Comparison of ENCODE assay signal across 9 cellular contexts in the genomic region with DNA sequence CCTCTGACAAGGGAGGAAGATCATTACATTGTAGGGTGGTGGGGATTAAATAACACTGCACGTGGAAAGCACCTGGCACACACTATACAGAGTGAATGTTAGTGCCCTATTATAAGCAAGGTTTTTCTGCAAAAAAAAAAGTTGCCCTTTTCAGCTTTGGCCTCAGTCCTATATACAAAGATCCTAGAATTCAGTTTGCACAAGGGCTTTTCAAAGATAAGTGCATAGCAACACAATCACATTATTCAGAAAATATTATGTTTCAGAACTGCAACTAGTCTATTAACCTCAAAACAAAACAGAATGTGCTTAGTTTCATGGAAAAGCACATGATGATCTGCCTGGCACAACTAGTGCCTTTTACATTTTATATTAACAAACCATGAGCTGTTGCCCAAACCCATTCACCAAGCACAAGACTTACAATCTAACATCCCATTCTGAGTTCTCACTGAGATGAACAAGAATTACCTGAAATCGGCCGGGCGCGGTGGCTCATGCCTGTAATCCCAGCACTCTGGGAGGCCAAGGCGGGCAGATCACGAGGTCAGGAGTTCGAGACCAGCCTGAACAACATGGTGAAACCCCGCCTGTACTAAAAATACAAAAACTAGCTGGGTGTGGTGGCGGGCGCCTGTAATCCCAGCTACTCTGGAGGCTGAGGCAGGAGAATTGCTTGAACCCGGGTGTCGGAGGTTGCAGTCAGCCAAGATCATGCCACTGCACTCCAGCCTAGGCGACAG. TPM values are rescaled to one million over a fixed set of nuclear protein-coding genes. Genes with fewer than 3 reads are reported as not detected.
DNase-seq lines count a peak whose midpoint lies in the region; ATAC-seq, FAIRE-seq and TF ChIP-seq lines count a peak whose summit lies in the region.
"Had no signal": no experiment of that assay in that cellular context is flagged by ENCODE, and none has a peak within 500 bp of the region (broad histone marks: within the 10 kb centered on the region; RNA-seq: fewer than 3 reads in every experiment).

No MANE protein-coding gene starts in this region.

- H3K9me3 ChIP-seq in Karpas-422 (ENCODE audit: low read length), result no peaks in the 10 kb centered on the region
- H3K9me3 ChIP-seq: gastrocnemius medialis had no signal

- H2AFZ ChIP-seq in Karpas-422 (ENCODE audit: low read length), result no peak overlapping the region

- no peak for ATAC-seq in naive thymus-derived CD8-positive, alpha-beta T cell
- no peak for ATAC-seq in GM19395 (IDR thresholded peaks at IDR 0.05; ENCODE audit: unreplicated experiment)
- no peak for ATAC-seq in HG02642 (IDR thresholded peaks at IDR 0.05; ENCODE audit: poor library complexity, unreplicated experiment)
- ATAC-seq: gastrocnemius medialis had no signal

- peak overlapping the region; percentile 96 for H3K4me2 ChIP-seq in Karpas-422 (ENCODE audit: low read depth, low read length, poor library complexity, severe bottlenecking)

- H3K27me3 Mint-ChIP-seq in Calu3 (ENCODE audit: unreplicated experiment), result no peaks in the 10 kb centered on the region
- H3K27me3 Mint-ChIP-seq in brain, result no peaks in the 10 kb centered on the region
- H3K27me3 Mint-ChIP-seq in naive thymus-derived CD8-positive, alpha-beta T cell, result no peaks in the 10 kb centered on the region

- BruUV-seq in Calu3 (replicated peaks; lab: Mats Ljungman, UMichigan), result no TSS peak

- no peaks in the 10 kb centered on the region for H3K27me3 ChIP-seq in Karpas-422 (ENCODE audit: low read length)
- H3K27me3 ChIP-seq: gastrocnemius medialis had no signal

- peaks cover 12% of the 10 kb centered on the region for H3K36me3 Mint-ChIP-seq in Calu3 (ENCODE audit: insufficient read depth, unreplicated experiment)
- H3K36me3 Mint-ChIP-seq in brain, result peaks cover 4% of the 10 kb centered on the region
- peaks cover 0 to 15% (median 4%) of the 10 kb centered on the region in 3 donors for H3K36me3 Mint-ChIP-seq in naive thymus-derived CD8-positive, alpha-beta T cell

- H4K20me1 ChIP-seq in Karpas-422 (ENCODE audit: insufficient read depth, low read depth, low read length), result no peaks in the 10 kb centered on the region

- no peak overlapping the region for H3K27ac ChIP-seq in Karpas-422 (ENCODE audit: low read length)

- intact Hi-C loops in Calu3 (cut with micrococcal nuclease; ENCODE audit: unreplicated experiment), result loop anchor here (5.0 kb wide), 2 partner anchors 75 to 160 kb away; a partner anchor contains a TSS
- intact Hi-C loops in cardiac septum (cut with DNase I), result no loop called here

- peak overlapping the region; percentile 81; the same call in 1 of the 2 replicates for H3K9ac ChIP-seq in Karpas-422 (ENCODE audit: low read length)

- H3K4me3 ChIP-seq in Karpas-422 (ENCODE audit: low read length), result peak overlapping the region; percentile 97; the same call in 1 of the 2 replicates

- no peaks in the 10 kb centered on the region for H3K9me2 ChIP-seq in Karpas-422 (replicated peaks; ENCODE audit: insufficient read depth, low read length)

- CTCF ChIA-PET in Calu3 (lab: Charles Lee), result interaction anchor here (0.7 kb wide), 1 partner anchor 131 kb away, joined by 4 read pairs; no protein-coding TSS in a partner anchor

- POLR2A ChIA-PET in naive thymus-derived CD8-positive, alpha-beta T cell (lab: Charles Lee), result interaction anchor here (0.7 to 2.9 kb wide), 5 partner anchors 10 to 1797 kb away, joined by 3 to 24 read pairs (median 3); a partner anchor contains a TSS

- H3K27ac Mint-ChIP-seq in Calu3 (ENCODE audit: unreplicated experiment), result no peak overlapping the region
- peak overlapping the region in 4 of 5 experiments; percentile 61 to 79 (median 70) for H3K27ac Mint-ChIP-seq in brain
- H3K27ac Mint-ChIP-seq in naive thymus-derived CD8-positive, alpha-beta T cell, result peak overlapping the region in 8 of 10 donors; percentile 10 to 98 (median 50)

- no peak for TF ChIP-seq CTCF in Calu3 (IDR thresholded peaks at IDR 0.05; ENCODE audit: unreplicated experiment)
- TF ChIP-seq CTCF in brain (conservative IDR thresholded peaks at IDR 0.05), result no peak

- peak overlapping the region; percentile 86 for H3K4me3 Mint-ChIP-seq in Calu3 (ENCODE audit: low read depth, unreplicated experiment)
- peak overlapping the region; percentile 88 to 98 (median 94) for H3K4me3 Mint-ChIP-seq in brain
- H3K4me3 Mint-ChIP-seq in naive thymus-derived CD8-positive, alpha-beta T cell, result peak overlapping the region; percentile 26 to 97 (median 74)

- DNase-seq in Calu3 (no peak), Karpas-422 (no peak), cardiac septum (ENCODE audit: low spot score) (no peak), GM19239 (ENCODE audit: insufficient read length, low spot score) (no peak)
- DNase-seq in naive thymus-derived CD8-positive, alpha-beta T cell, result no peak
- DNase-seq: gastrocnemius medialis had no signal

- no peak for FAIRE-seq in GM19239 (lab: Jason Lieb, UNC)

- peaks cover 59% of the 10 kb centered on the region for H3K79me2 ChIP-seq in Karpas-422 (ENCODE audit: low read length)

- H3K4me1 ChIP-seq in Karpas-422 (ENCODE audit: low read length), result peaks cover 74% of the 10 kb centered on the region

- H3K36me3 ChIP-seq in Karpas-422 (ENCODE audit: insufficient read depth, low read length), result peaks cover 7% of the 10 kb centered on the region; the same call in 1 of the 2 replicates
- H3K36me3 ChIP-seq: gastrocnemius medialis had no signal

- H3K4me1 Mint-ChIP-seq in Calu3 (ENCODE audit: low read depth, unreplicated experiment) (peaks cover 29% of the 10 kb centered on the region), brain (peaks cover 82% of the 10 kb centered on the region)
- peaks cover 22 to 65% (median 58%) of the 10 kb centered on the region in 4 donors for H3K4me1 Mint-ChIP-seq in naive thymus-derived CD8-positive, alpha-beta T cell

- H3K9me3 Mint-ChIP-seq in Calu3 (ENCODE audit: low read depth, unreplicated experiment) (no peaks in the 10 kb centered on the region), brain (no peaks in the 10 kb centered on the region)
- no peaks in the 10 kb centered on the region for H3K9me3 Mint-ChIP-seq in naive thymus-derived CD8-positive, alpha-beta T cell

RNA-seq across cellular contexts. Expression of a gene that starts 1.8 kb away (rescaled TPM):
- 62.1 and 70.0 TPM in 2 replicates for total RNA-seq in Calu3 (2022)
- 47.7 and 59.0 TPM in 2 replicates for total RNA-seq in Karpas-422 (2014; rRNA removed; shearing (Covaris generic); ENCODE audit: low replicate concordance)
- polyA plus RNA-seq in brain (ENCODE audit: insufficient read depth, low read depth, low replicate concordance), result 42.8 TPM
- 10 to 100 TPM; 23.5 to 26.5 TPM for total RNA-seq in naive thymus-derived CD8-positive, alpha-beta T cell
- polyA plus RNA-seq in naive thymus-derived CD8-positive, alpha-beta T cell, result 10 to 100 TPM; 44.3 to 62.8 (median 51.4) TPM
- total RNA-seq in cardiac septum, result 23.7 TPM

RNA-seq across cellular contexts. Expression of a gene that starts 9.9 kb away (rescaled TPM):
- 41.6 and 44.3 TPM in 2 replicates for total RNA-seq in Calu3 (2022)
- 7.5 and 45.1 TPM in 2 replicates for total RNA-seq in Karpas-422 (2014; rRNA removed; shearing (Covaris generic); ENCODE audit: low replicate concordance)
- 29.5 TPM for polyA plus RNA-seq in brain (ENCODE audit: insufficient read depth, low read depth, low replicate concordance)
- 10 to 100 TPM; 68.6 to 86.3 TPM for total RNA-seq in naive thymus-derived CD8-positive, alpha-beta T cell
- 10 to 100 TPM; 13.1 to 16.7 (median 16.5) TPM for polyA plus RNA-seq in naive thymus-derived CD8-positive, alpha-beta T cell
- 54.6 TPM for total RNA-seq in cardiac septum
